18 cellular contexts compared by ENCODE assay signal in the genomic region with DNA sequence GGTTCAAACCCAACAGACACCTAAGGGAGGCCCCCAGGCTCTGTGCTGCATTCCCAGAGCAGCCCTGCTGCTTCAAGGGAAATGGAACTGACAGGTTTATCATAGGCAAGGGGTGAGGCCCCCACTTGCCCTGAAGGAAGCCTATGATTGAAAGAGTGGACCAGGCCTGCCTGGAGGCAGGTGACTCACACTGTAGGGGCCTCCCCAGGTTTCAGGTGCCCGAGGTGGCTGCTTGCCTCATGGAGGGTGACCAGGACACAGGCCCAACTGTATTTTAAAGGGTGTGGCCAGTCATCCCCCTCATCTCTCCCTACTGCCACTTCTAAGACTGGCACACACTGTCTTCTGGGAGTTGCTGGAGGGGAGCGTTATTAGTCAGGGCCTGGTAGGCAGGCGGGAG.
DNase-seq lines count a peak whose midpoint lies in the region; ATAC-seq and TF ChIP-seq lines count a peak whose summit lies in the region.
"Had no signal": no experiment of that assay in that cellular context is flagged by ENCODE, and none has a peak within 500 bp of the region (broad histone marks: within the 10 kb centered on the region; RNA-seq: fewer than 3 reads in every experiment).

No MANE protein-coding gene starts in this region.

- no peak overlapping the region for H3K4me3 Mint-ChIP-seq in chondrocyte (ENCODE audit: unreplicated experiment)
- H3K4me3 Mint-ChIP-seq: CD8-positive, alpha-beta T cell; GM23338 had no signal

- no peak overlapping the region for H3K27ac Mint-ChIP-seq in chondrocyte (ENCODE audit: unreplicated experiment)
- H3K27ac Mint-ChIP-seq: CD8-positive, alpha-beta T cell had no signal

- CTCF ChIA-PET in PC-9 (lab: Charles Lee) = no interaction called here

- H3K9me3 Mint-ChIP-seq in chondrocyte (ENCODE audit: low read depth) = peaks cover 3% of the 10 kb centered on the region
- H3K9me3 Mint-ChIP-seq: CD8-positive, alpha-beta T cell; GM23338 had no signal

- no peak overlapping the region for H2AFZ ChIP-seq in PC-9
- H2AFZ ChIP-seq: GM23338 had no signal

- no peaks in the 10 kb centered on the region for H4K20me1 ChIP-seq in PC-9 (ENCODE audit: insufficient read depth)

- H3K9me2 ChIP-seq in PC-9 (ENCODE audit: insufficient read depth) = no peaks in the 10 kb centered on the region

- H3K4me1 ChIP-seq in PC-9 (replicated peaks; ENCODE audit: insufficient read depth) = peaks cover 66% of the 10 kb centered on the region

- DNase-seq in PC-9 (peak; percentile 83 to 85), epithelial cell of esophagus (ENCODE audit: low read depth) (peak; percentile 65), renal cortical epithelial cell (ENCODE audit: low read depth) (peak; percentile 21), chondrocyte (ENCODE audit: low spot score) (no peak), EL (no peak)
- DNase-seq: BE2C; CD8-positive, alpha-beta T cell; NCI-H1105 treated with DMSO at 0.1 percent for 48 hours; NCI-H2029; NCI-H2171 treated with DMSO at 0.1 percent for 48 hours; NCI-H510A; RPMI8226; SW 1271 had no signal

- H3K27me3 ChIP-seq in PC-9 (ENCODE audit: insufficient read depth, low read depth) = no peaks in the 10 kb centered on the region
- H3K27me3 ChIP-seq: BE2C, SJSA1 had no signal

- peak overlapping the region; percentile 16; the same call in 1 of the 2 replicates for H3K4me2 ChIP-seq in PC-9
- H3K4me2 ChIP-seq: GM23338 had no signal

- POLR2A ChIA-PET in PC-9 (lab: Charles Lee; ENCODE audit: unreplicated experiment) = no interaction called here

- ATAC-seq in HG03432 (IDR thresholded peaks at IDR 0.05; ENCODE audit: unreplicated experiment) (peak; percentile 57), HG03095 (IDR thresholded peaks at IDR 0.05; ENCODE audit: unreplicated experiment) (no peak), GM21390 (IDR thresholded peaks at IDR 0.05; ENCODE audit: unreplicated experiment) (no peak)
- ATAC-seq: CD8-positive, alpha-beta T cell; GM23338 had no signal

- no peaks in the 10 kb centered on the region for H3K27me3 Mint-ChIP-seq in chondrocyte (ENCODE audit: low read depth)

- intact Hi-C loops in PC-9 (cut with micrococcal nuclease; ENCODE audit: unreplicated experiment) = loop anchor here (1.0 to 2.0 kb wide), 2 partner anchors 14 to 39 kb away; no protein-coding TSS in a partner anchor

- H3K4me3 ChIP-seq in PC-9 = no peak overlapping the region
- no peak overlapping the region for H3K4me3 ChIP-seq in epithelial cell of esophagus (ENCODE audit: low read length)
- H3K4me3 ChIP-seq: GM23338, SJSA1 had no signal

- H3K79me2 ChIP-seq in PC-9 (ENCODE audit: low read depth) = no peaks in the 10 kb centered on the region

- no peak overlapping the region for H3K27ac ChIP-seq in PC-9
- H3K27ac ChIP-seq: SJSA1 had no signal

- TF ChIP-seq CTCF in PC-9 (conservative IDR thresholded peaks at IDR 0.05) = no peak
- TF ChIP-seq CTCF in epithelial cell of esophagus (IDR thresholded peaks at IDR 0.05; ENCODE audit: insufficient read depth, low read depth, low read length, missing control alignments) = no peak
- no peak for TF ChIP-seq CTCF in chondrocyte (IDR thresholded peaks at IDR 0.05)

- peaks cover 20% of the 10 kb centered on the region; the same call in 1 of the 2 replicates for H3F3A ChIP-seq in PC-9 (ENCODE audit: insufficient read depth, low read depth)

- H3K4me1 Mint-ChIP-seq in chondrocyte (ENCODE audit: low read depth) = no peaks in the 10 kb centered on the region

- H3K9me3 ChIP-seq in PC-9 (ENCODE audit: insufficient read depth, low read depth) = no peaks in the 10 kb centered on the region
- H3K9me3 ChIP-seq: BE2C, SJSA1 had no signal

- H3K36me3 ChIP-seq in PC-9 (ENCODE audit: low read depth) = no peaks in the 10 kb centered on the region
- H3K36me3 ChIP-seq: BE2C, SJSA1 had no signal

- no TSS peak for BruUV-seq in PC-9 (replicated peaks; lab: Mats Ljungman, UMichigan)

- H3K36me3 Mint-ChIP-seq in chondrocyte (ENCODE audit: low read depth) = peaks cover 6% of the 10 kb centered on the region

Comparison
In these comparisons a context has a peak if more than half of its experiments do, and no peak if none do; other contexts are left out.
1. DNase-seq: peak in PC-9 (2 of 2), epithelial cell of esophagus (single experiment) and renal cortical epithelial cell (single experiment); none in chondrocyte (single experiment) and EL (single experiment).